Comparison of ENCODE assay signal across 10 cellular contexts in genomic region chr5:102152906-102153787, GRCh38.
DNase-seq lines count a peak whose midpoint lies in the region; ATAC-seq and TF ChIP-seq lines count a peak whose summit lies in the region.
"Had no signal": no experiment of that assay in that cellular context is flagged by ENCODE, and none has a peak within 500 bp of the region (broad histone marks: within the 10 kb centered on the region; RNA-seq: fewer than 3 reads in every experiment).

No MANE protein-coding gene starts in this region.

- H3K4me3 ChIP-seq in Panc1 (ENCODE audit: low read depth in 2 of 2, low read length in 2 of 2) = no peak overlapping the region
- no peak overlapping the region for H3K4me3 ChIP-seq in fibroblast of pulmonary artery (replicated peaks; ENCODE audit: low read depth, low read length)

- no TSS peak for BruUV-seq in Panc1 (replicated peaks; lab: Mats Ljungman, UMichigan)

- no peak overlapping the region for H3K27ac Mint-ChIP-seq in stimulated activated effector memory CD8-positive, alpha-beta T cell treated with anti-CD3 and anti-CD28 coated beads, Interleukin-12 subunit alpha, Interleukin-12 subunit beta, amount 100 ng/mL, for 72 hours
- H3K27ac Mint-ChIP-seq: activated naive CD8-positive, alpha-beta T cell; CD4-positive, alpha-beta memory T cell had no signal

- POLR2A ChIA-PET in Panc1 (lab: Charles Lee) = no interaction called here

- CTCF ChIA-PET in Panc1 (lab: Charles Lee) = no interaction called here

- no peaks in the 10 kb centered on the region for H3K27me3 ChIP-seq in Panc1 (ENCODE audit: control insufficient read depth, insufficient read depth, low read length)

- H3K4me3 Mint-ChIP-seq in stimulated activated effector memory CD8-positive, alpha-beta T cell treated with anti-CD3 and anti-CD28 coated beads, Interleukin-12 subunit alpha, Interleukin-12 subunit beta, amount 100 ng/mL, for 72 hours = no peak overlapping the region
- H3K4me3 Mint-ChIP-seq: activated naive CD8-positive, alpha-beta T cell had no signal

- intact Hi-C loops in Panc1 (cut with micrococcal nuclease; ENCODE audit: unreplicated experiment) = loop anchor here (2.0 kb wide), 1 partner anchor 210 kb away; no protein-coding TSS in a partner anchor

- no peaks in the 10 kb centered on the region for H3K36me3 ChIP-seq in Panc1 (ENCODE audit: control insufficient read depth, insufficient read depth, low read length)

- TF ChIP-seq CTCF in Panc1 (IDR thresholded peaks at IDR 0.05) = peak; percentile 66
- TF ChIP-seq CTCF in fibroblast of pulmonary artery (IDR thresholded peaks at IDR 0.05; ENCODE audit: low read length, missing control alignments) = peak; percentile 3

- no peaks in the 10 kb centered on the region for H3K9me3 Mint-ChIP-seq in stimulated activated effector memory CD8-positive, alpha-beta T cell treated with anti-CD3 and anti-CD28 coated beads, Interleukin-12 subunit alpha, Interleukin-12 subunit beta, amount 100 ng/mL, for 72 hours

- H3K9me3 ChIP-seq in Panc1 (ENCODE audit: control insufficient read depth, insufficient read depth, low read depth, low read length) = no peaks in the 10 kb centered on the region

- DNase-seq in NCI-H2107 treated with DMSO at 0.1 percent for 48 hours (lab: John Stamatoyannopoulos, UW; ENCODE audit: unreplicated experiment) = peak; percentile 1
- DNase-seq in NCI-H2107 (lab: John Stamatoyannopoulos, UW) = no peak
- peak; percentile 10 for DNase-seq in HPDE6-E6E7 (ENCODE audit: extremely low spot score)
- peak; percentile 7 for DNase-seq in Panc1 (ENCODE audit: low read depth, low spot score)
- DNase-seq in fibroblast of pulmonary artery (ENCODE audit: low read depth) = peak; percentile 3
- DNase-seq in stimulated activated effector memory CD8-positive, alpha-beta T cell treated with anti-CD3 and anti-CD28 coated beads, Interleukin-12 subunit alpha, Interleukin-12 subunit beta, amount 100 ng/mL, for 72 hours (ENCODE audit: low spot score in 2 of 2) = no peak
- DNase-seq in activated naive CD4-positive, alpha-beta T cell (lab: John Stamatoyannopoulos, UW) = no peak

- no peak overlapping the region for H3K27ac ChIP-seq in Panc1 (ENCODE audit: low read length)

- no peaks in the 10 kb centered on the region for H3K36me3 Mint-ChIP-seq in stimulated activated effector memory CD8-positive, alpha-beta T cell treated with anti-CD3 and anti-CD28 coated beads, Interleukin-12 subunit alpha, Interleukin-12 subunit beta, amount 100 ng/mL, for 72 hours
- H3K36me3 Mint-ChIP-seq: activated naive CD8-positive, alpha-beta T cell; CD4-positive, alpha-beta memory T cell had no signal

- H3K4me1 ChIP-seq in Panc1 (ENCODE audit: control insufficient read depth, insufficient read depth, low read length) = no peaks in the 10 kb centered on the region

- no peaks in the 10 kb centered on the region for H3K4me1 Mint-ChIP-seq in stimulated activated effector memory CD8-positive, alpha-beta T cell treated with anti-CD3 and anti-CD28 coated beads, Interleukin-12 subunit alpha, Interleukin-12 subunit beta, amount 100 ng/mL, for 72 hours
- H3K4me1 Mint-ChIP-seq: CD4-positive, alpha-beta memory T cell had no signal

- ATAC-seq in GM21515 (IDR thresholded peaks at IDR 0.05; ENCODE audit: unreplicated experiment) (peak; percentile 85), Panc1 (peak; percentile 88)
- ATAC-seq in stimulated activated effector memory CD8-positive, alpha-beta T cell treated with anti-CD3 and anti-CD28 coated beads, Interleukin-12 subunit alpha, Interleukin-12 subunit beta, amount 100 ng/mL, for 72 hours = peak; percentile 67

- in situ Hi-C loops in Panc1 (cut with HindIII; ENCODE audit: low pct_unique_long_range_greater_than_20kb, low sequenced_read_pairs) = no loop called here

Comparison
In these comparisons a context has a peak if more than half of its experiments do, and no peak if none do; other contexts are left out.
1. DNase-seq: peak in NCI-H2107 treated with DMSO at 0.1 percent for 48 hours (single experiment), HPDE6-E6E7 (single experiment), Panc1 (single experiment) and fibroblast of pulmonary artery (single experiment); none in NCI-H2107 (single experiment), stimulated activated effector memory CD8-positive, alpha-beta T cell treated with anti-CD3 and anti-CD28 coated beads, Interleukin-12 subunit alpha, Interleukin-12 subunit beta, amount 100 ng/mL, for 72 hours (0 of 2) and activated naive CD4-positive, alpha-beta T cell (0 of 4).
2. Peak in every context shown above with its lines, with median percentiles within 50 percentile points of each other: ATAC-seq.